In genomic region chr15:57751177-57751800, GRCh38 we compare ENCODE assay signal across 1 cellular context.
TF ChIP-seq lines count a peak whose summit lies in the region.

No MANE protein-coding gene starts in this region.

TF ChIP-seq in GM23338, 12 proteins besides CTCF, POLR2A, EP300 and RAD21 (continued from another document):
- no peak for TF ChIP-seq NANOG (IDR thresholded peaks at IDR 0.05; ENCODE audit: borderline replicate concordance)
